ENCODE assay signal across 11 cellular contexts in the genomic region with DNA sequence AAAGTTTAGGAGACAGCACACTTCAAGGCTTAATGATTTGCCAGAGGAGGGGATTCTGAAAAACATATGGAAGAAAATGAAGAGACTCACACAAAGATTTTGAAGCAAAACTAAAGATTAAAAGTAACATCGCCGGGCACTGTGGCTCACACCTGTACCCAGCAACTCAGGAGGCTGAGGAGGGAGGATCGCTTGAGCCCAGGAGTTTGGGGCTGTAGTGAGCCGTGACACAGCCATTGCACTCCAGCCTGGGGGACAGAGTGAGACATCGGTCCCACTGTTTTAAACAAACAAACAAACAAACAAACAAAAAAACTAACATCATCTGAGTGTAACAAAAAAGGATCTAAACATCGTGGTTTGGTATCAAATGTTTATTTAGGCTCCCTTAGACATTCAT. TPM values are rescaled to one million over a fixed set of nuclear protein-coding genes. Genes with fewer than 3 reads are reported as not detected.
DNase-seq lines count a peak whose midpoint lies in the region; ATAC-seq, FAIRE-seq and TF ChIP-seq lines count a peak whose summit lies in the region.
"Had no signal": no experiment of that assay in that cellular context is flagged by ENCODE, and none has a peak within 500 bp of the region (broad histone marks: within the 10 kb centered on the region; RNA-seq: fewer than 3 reads in every experiment).

No MANE protein-coding gene starts in this region.

- H3K79me2 ChIP-seq in HepG2 (ENCODE audit: insufficient read depth, low read length), result peaks cover 72% of the 10 kb centered on the region

- peaks cover 67% of the 10 kb centered on the region for H4K20me1 ChIP-seq in HepG2 (ENCODE audit: insufficient read depth, low read length)

- peaks cover 65% of the 10 kb centered on the region for H3K4me1 ChIP-seq in HepG2 (ENCODE audit: insufficient read depth, low read length)
- peaks cover 29 to 57% (median 46%) of the 10 kb centered on the region in 4 donors for H3K4me1 ChIP-seq in transverse colon

- TF ChIP-seq EP300 in HepG2 (IDR thresholded peaks at IDR 0.05; ENCODE audit: low read depth in 2 of 2, low read length in 2 of 2) (no peak), HepG2 (CRISPR knock-in tag; IDR thresholded peaks at IDR 0.05; ENCODE audit: borderline replicate concordance) (no peak), transverse colon (IDR thresholded peaks at IDR 0.05; ENCODE audit: low read depth) (no peak)

- H3K9me3 ChIP-seq in HepG2 (ENCODE audit: low read length), result no peaks in the 10 kb centered on the region
- H3K9me3 ChIP-seq in transverse colon, result no peaks in the 10 kb centered on the region
- H3K9me3 ChIP-seq: SJSA1 had no signal

- no peaks in the 10 kb centered on the region for H3K9me3 Mint-ChIP-seq in activated naive CD4-positive, alpha-beta T cell treated with anti-CD3 and anti-CD28 coated beads, Interleukin-2, amount 10 ng/mL, durations not matched to agents 7 days and 5 days
- H3K9me3 Mint-ChIP-seq in activated CD4-positive, alpha-beta memory T cell treated with anti-CD3 and anti-CD28 coated beads, Interleukin-2, amount 10 ng/mL, durations not matched to agents 7 days and 5 days, result no peaks in the 10 kb centered on the region

- intact Hi-C loops in HepG2 (cut with micrococcal nuclease; ENCODE audit: unreplicated experiment), result no loop called here
- intact Hi-C loops in transverse colon (cut with DNase I; ENCODE audit: low total_unique reads), result no loop called here

- peak overlapping the region; percentile 17; the same call in 1 of the 2 replicates for H3K9ac ChIP-seq in HepG2 (ENCODE audit: insufficient read depth, low read depth, low read length)

- no peak for ATAC-seq in HepG2
- no peak for ATAC-seq in HG03342 (IDR thresholded peaks at IDR 0.05; ENCODE audit: unreplicated experiment)

- no peak overlapping the region for H2AFZ ChIP-seq in HepG2 (ENCODE audit: low read length)

- in situ Hi-C loops in HepG2 (cut with HindIII; ENCODE audit: extremely low pct_ligation_motif_present, low pct_unique_long_range_greater_than_20kb) (no loop called here), transverse colon (cut with MboI; ENCODE audit: low pct_ligation_motif_present in 1 of 4, low pct_unique_long_range_greater_than_20kb in 1 of 4, low sequenced_read_pairs in 3 of 4) (no loop called here)

- H3K36me3 ChIP-seq in HepG2 (replicated peaks in 1 of 2; ENCODE audit: control insufficient read depth in 1 of 2, insufficient read depth in 2 of 2, low read length in 2 of 2) (peaks cover 2 to 24% of the 10 kb centered on the region in 2 experiments; a peak in 3 of 5 replicates), transverse colon (no peaks in the 10 kb centered on the region)

- POLR2A ChIA-PET in activated CD4-positive, alpha-beta memory T cell treated with anti-CD3 and anti-CD28 coated beads, Interleukin-2, amount 10 ng/mL, durations not matched to agents 7 days and 5 days (lab: Charles Lee), result no interaction called here
- POLR2A ChIA-PET in HepG2 (lab: Yijun Ruan, JAX), result no interaction called here

- H3K27me3 Mint-ChIP-seq in activated naive CD4-positive, alpha-beta T cell treated with anti-CD3 and anti-CD28 coated beads, Interleukin-2, amount 10 ng/mL, durations not matched to agents 7 days and 5 days, result peaks cover under 1% of the 10 kb centered on the region
- no peaks in the 10 kb centered on the region for H3K27me3 Mint-ChIP-seq in activated CD4-positive, alpha-beta memory T cell treated with anti-CD3 and anti-CD28 coated beads, Interleukin-2, amount 10 ng/mL, durations not matched to agents 7 days and 5 days

- BruUV-seq in HepG2 (replicated peaks; lab: Mats Ljungman, UMichigan), result no TSS peak

- FAIRE-seq in HepG2 (lab: Jason Lieb, UNC), result no peak
- FAIRE-seq: GM12891 had no signal

- peaks cover 17% of the 10 kb centered on the region for H3K36me3 Mint-ChIP-seq in activated naive CD4-positive, alpha-beta T cell treated with anti-CD3 and anti-CD28 coated beads, Interleukin-2, amount 10 ng/mL, durations not matched to agents 7 days and 5 days
- H3K36me3 Mint-ChIP-seq in activated CD4-positive, alpha-beta memory T cell treated with anti-CD3 and anti-CD28 coated beads, Interleukin-2, amount 10 ng/mL, durations not matched to agents 7 days and 5 days (ENCODE audit: low read depth), result peaks cover 46% of the 10 kb centered on the region

- H3K4me2 ChIP-seq in HepG2 (ENCODE audit: low read depth, low read length), result peak overlapping the region; percentile 73

- DNase-seq in activated naive CD4-positive, alpha-beta T cell treated with anti-CD3 and anti-CD28 coated beads, Interleukin-2, amount 10 ng/mL, durations not matched to agents 7 days and 5 days, result no peak
- DNase-seq in activated naive CD4-positive, alpha-beta T cell treated with Interleukin-2 at 50 U/mL for 16 hours, result no peak
- DNase-seq in activated CD4-positive, alpha-beta memory T cell treated with anti-CD3 and anti-CD28 coated beads, Interleukin-2, amount 10 ng/mL, durations not matched to agents 7 days and 5 days, result no peak
- DNase-seq in HepG2 (ENCODE audit: low spot score) (no peak), transverse colon (no peak), NCI-H2171 treated with DMSO at 0.1 percent for 48 hours (lab: John Stamatoyannopoulos, UW) (no peak), SKM-1 treated with dmso at 0.1 percent for 144 hours (lab: John Stamatoyannopoulos, UW; ENCODE audit: unreplicated experiment) (no peak)
- DNase-seq: MV-4-11 had no signal

- WGBS in HepG2 (ENCODE audit: low lambda C conversion rate), result 47% methylated on average over 6 of the region's 6 CpGs
- WGBS in transverse colon (ENCODE audit: low coverage in 1 of 2), 2 donors, result 84% methylated on average over 6 of the region's 6 CpGs

- TF ChIP-seq CTCF in HepG2 (CRISPR knock-in tag; IDR thresholded peaks at IDR 0.05) (no peak), transverse colon (IDR thresholded peaks at IDR 0.05) (no peak)

- no peak overlapping the region for H3K27ac Mint-ChIP-seq in activated naive CD4-positive, alpha-beta T cell treated with anti-CD3 and anti-CD28 coated beads, Interleukin-2, amount 10 ng/mL, durations not matched to agents 7 days and 5 days
- no peak overlapping the region for H3K27ac Mint-ChIP-seq in activated CD4-positive, alpha-beta memory T cell treated with anti-CD3 and anti-CD28 coated beads, Interleukin-2, amount 10 ng/mL, durations not matched to agents 7 days and 5 days

- H3K4me3 Mint-ChIP-seq in activated naive CD4-positive, alpha-beta T cell treated with anti-CD3 and anti-CD28 coated beads, Interleukin-2, amount 10 ng/mL, durations not matched to agents 7 days and 5 days, result peak overlapping the region; percentile 43
- H3K4me3 Mint-ChIP-seq in activated CD4-positive, alpha-beta memory T cell treated with anti-CD3 and anti-CD28 coated beads, Interleukin-2, amount 10 ng/mL, durations not matched to agents 7 days and 5 days, result peak overlapping the region; percentile 34

- H3K4me3 ChIP-seq in HepG2 (replicated peaks in 1 of 3; ENCODE audit: insufficient read depth in 1 of 3, low read depth in 2 of 3, low read length in 3 of 3) (peak overlapping the region; percentile 18 to 52 (median 31); a peak in 4 of 6 replicates), transverse colon (no peak overlapping the region)

- peaks cover 70% of the 10 kb centered on the region for H3K4me1 Mint-ChIP-seq in activated naive CD4-positive, alpha-beta T cell treated with anti-CD3 and anti-CD28 coated beads, Interleukin-2, amount 10 ng/mL, durations not matched to agents 7 days and 5 days
- peaks cover 67% of the 10 kb centered on the region for H3K4me1 Mint-ChIP-seq in activated CD4-positive, alpha-beta memory T cell treated with anti-CD3 and anti-CD28 coated beads, Interleukin-2, amount 10 ng/mL, durations not matched to agents 7 days and 5 days

- TF ChIP-seq RAD21 in HepG2 (CRISPR knock-in tag; IDR thresholded peaks at IDR 0.05), result no peak

- H3K27ac ChIP-seq in HepG2 (ENCODE audit: extremely low read length, insufficient read depth, low read length) (peak overlapping the region; percentile 43), transverse colon (peak overlapping the region in 3 of 4 donors; percentile 53 to 98 (median 54))
- H3K27ac ChIP-seq: SJSA1 had no signal

- no peaks in the 10 kb centered on the region; a peak in 1 of 5 replicates for H3K27me3 ChIP-seq in HepG2 (ENCODE audit: control insufficient read depth in 1 of 2, insufficient read depth in 2 of 2, low read length in 2 of 2)
- no peaks in the 10 kb centered on the region for H3K27me3 ChIP-seq in transverse colon
- H3K27me3 ChIP-seq: SJSA1 had no signal

- TF ChIP-seq POLR2A in HepG2 (IDR thresholded peaks at IDR 0.05; ENCODE audit: insufficient read depth in 1 of 2, low read depth in 2 of 2, low read length in 2 of 2) (peak in 1 of 2 experiments; percentile 53; a peak in 2 of 4 replicates), transverse colon (IDR thresholded peaks at IDR 0.05) (no peak)

- CTCF ChIA-PET in activated naive CD4-positive, alpha-beta T cell treated with anti-CD3 and anti-CD28 coated beads, Interleukin-2, amount 10 ng/mL, durations not matched to agents 7 days and 5 days (lab: Charles Lee), result no interaction called here
- CTCF ChIA-PET in activated CD4-positive, alpha-beta memory T cell treated with anti-CD3 and anti-CD28 coated beads, Interleukin-2, amount 10 ng/mL, durations not matched to agents 7 days and 5 days (lab: Charles Lee), result no interaction called here
- CTCF ChIA-PET in HepG2 (lab: Yijun Ruan, JAX; ENCODE audit: low intra/inter-chr PET ratio, low total read pairs), result no interaction called here

RNA-seq across cellular contexts. Expression of gene KDELR2, which starts 2.5 kb away (rescaled TPM):
- total RNA-seq in activated CD4-positive, alpha-beta memory T cell treated with anti-CD3 and anti-CD28 coated beads, Interleukin-2, amount 10 ng/mL, durations not matched to agents 7 days and 5 days, result 10 to 100 TPM; 64.1 to 72.1 TPM
- 118 and 194 TPM in 2 replicates for total RNA-seq in HepG2 (2016; rRNA removed; fragmentation: Illumina TruSeq; extraction: Trizol)
- 89.6 and 109 TPM in 2 replicates for total RNA-seq in HepG2 (2016; cell fraction: cytosol; rRNA removed; fragmentation: Illumina TruSeq; extraction: Trizol; ENCODE audit: low read depth)
- 120 and 181 TPM in 2 replicates for total RNA-seq in HepG2 (2016; cell fraction: insoluble cytoplasmic fraction; rRNA removed; fragmentation: Illumina TruSeq; extraction: Trizol)
- 185 and 203 TPM in 2 replicates for total RNA-seq in HepG2 (2016; cell fraction: membrane; rRNA removed; fragmentation: Illumina TruSeq; extraction: Trizol)
- 159 and 179 TPM in 2 replicates for total RNA-seq in HepG2 (2016; cell fraction: nucleus; rRNA removed; fragmentation: Illumina TruSeq; extraction: Trizol)
- polyA plus RNA-seq in HepG2 (2011; rRNA removed), result 167 and 220 TPM in 2 replicates
- polyA plus RNA-seq in HepG2 (2011; cell fraction: cytosol; rRNA removed), result 151 and 187 TPM in 2 replicates
- polyA plus RNA-seq in HepG2 (2011; cell fraction: nucleus; rRNA removed), result 68.9 and 73.8 TPM in 2 replicates
- polyA plus RNA-seq in HepG2 (2012), result 149 and 242 TPM in 2 replicates
- polyA plus RNA-seq in HepG2 (2016; cell fraction: cytosol; fragmentation: Illumina TruSeq; extraction: Trizol; ENCODE audit: low read depth), result 230 and 315 TPM in 2 replicates
- 186 and 202 TPM in 2 replicates for polyA plus RNA-seq in HepG2 (2016; cell fraction: insoluble cytoplasmic fraction; fragmentation: Illumina TruSeq; extraction: Trizol; ENCODE audit: low read depth)
- 266 and 311 TPM in 2 replicates for polyA plus RNA-seq in HepG2 (2016; cell fraction: membrane; fragmentation: Illumina TruSeq; extraction: Trizol; ENCODE audit: low read depth)
- polyA plus RNA-seq in HepG2 (2016; cell fraction: nucleus; fragmentation: Illumina TruSeq; extraction: Trizol; ENCODE audit: insufficient read depth, low read depth), result 443 and 455 TPM in 2 replicates
- polyA minus RNA-seq in HepG2 (2011; rRNA and poly(A)+ RNA removed; ENCODE audit: low replicate concordance), result 133 and 182 TPM in 2 replicates
- 108 and 113 TPM in 2 replicates for polyA minus RNA-seq in HepG2 (2011; cell fraction: cytosol; rRNA and poly(A)+ RNA removed)
- polyA minus RNA-seq in HepG2 (2011; cell fraction: nucleus; rRNA and poly(A)+ RNA removed), result 69.6 and 80.1 TPM in 2 replicates
- 100 to 1,000 TPM in 2 of 4 donors, 10 to 100 TPM in 2; 71.4 to 156 (median 101) TPM for total RNA-seq in transverse colon

RNA-seq across cellular contexts. Expression of gene DAGLB, which starts 33.7 kb away (rescaled TPM):
- 10 to 100 TPM; 15.7 to 16.5 TPM for total RNA-seq in activated CD4-positive, alpha-beta memory T cell treated with anti-CD3 and anti-CD28 coated beads, Interleukin-2, amount 10 ng/mL, durations not matched to agents 7 days and 5 days
- total RNA-seq in HepG2 (2016; rRNA removed; fragmentation: Illumina TruSeq; extraction: Trizol) (3.6 and 7.9 TPM in 2 replicates), transverse colon (10 to 100 TPM in 3 of 4 donors, 1 to 10 TPM in 1; 5.2 to 59.1 (median 24.3) TPM)
- 6.4 and 7.1 TPM in 2 replicates for total RNA-seq in HepG2 (2016; cell fraction: cytosol; rRNA removed; fragmentation: Illumina TruSeq; extraction: Trizol; ENCODE audit: low read depth)
- 3.1 and 7.2 TPM in 2 replicates for total RNA-seq in HepG2 (2016; cell fraction: insoluble cytoplasmic fraction; rRNA removed; fragmentation: Illumina TruSeq; extraction: Trizol)
- 4.0 and 4.5 TPM in 2 replicates for total RNA-seq in HepG2 (2016; cell fraction: membrane; rRNA removed; fragmentation: Illumina TruSeq; extraction: Trizol)
- total RNA-seq in HepG2 (2016; cell fraction: nucleus; rRNA removed; fragmentation: Illumina TruSeq; extraction: Trizol), result 10.1 and 13.2 TPM in 2 replicates
- polyA plus RNA-seq in HepG2 (2011; rRNA removed), result 9.8 and 11.5 TPM in 2 replicates
- polyA plus RNA-seq in HepG2 (2011; cell fraction: cytosol; rRNA removed), result 9.4 and 11.5 TPM in 2 replicates
- 20.8 and 23.8 TPM in 2 replicates for polyA plus RNA-seq in HepG2 (2011; cell fraction: nucleus; rRNA removed)
- polyA plus RNA-seq in HepG2 (2012), result 7.9 and 10.4 TPM in 2 replicates
- polyA plus RNA-seq in HepG2 (2016; cell fraction: cytosol; fragmentation: Illumina TruSeq; extraction: Trizol; ENCODE audit: low read depth), result 1.2 and 1.8 TPM in 2 replicates
- polyA plus RNA-seq in HepG2 (2016; cell fraction: insoluble cytoplasmic fraction; fragmentation: Illumina TruSeq; extraction: Trizol; ENCODE audit: low read depth), result 3.4 and 4.3 TPM in 2 replicates
- 2.0 and 2.2 TPM in 2 replicates for polyA plus RNA-seq in HepG2 (2016; cell fraction: membrane; fragmentation: Illumina TruSeq; extraction: Trizol; ENCODE audit: low read depth)
- polyA plus RNA-seq in HepG2 (2016; cell fraction: nucleus; fragmentation: Illumina TruSeq; extraction: Trizol; ENCODE audit: insufficient read depth, low read depth), result 21.3 and 23.7 TPM in 2 replicates
- 40.2 and 95.0 TPM in 2 replicates for polyA minus RNA-seq in HepG2 (2011; rRNA and poly(A)+ RNA removed; ENCODE audit: low replicate concordance)
- polyA minus RNA-seq in HepG2 (2011; cell fraction: cytosol; rRNA and poly(A)+ RNA removed), result 9.5 and 9.9 TPM in 2 replicates
- 24.1 and 29.1 TPM in 2 replicates for polyA minus RNA-seq in HepG2 (2011; cell fraction: nucleus; rRNA and poly(A)+ RNA removed)

Comparison
In these comparisons a context has a peak if more than half of its experiments do, and no peak if none do; other contexts are left out.
1. H3K4me3 ChIP-seq: peak in HepG2 (3 of 3); none in transverse colon (0 of 4).